ENCODE assay signal across 15 cellular contexts in genomic region chr7:5619419-5620130, GRCh38. TPM values are rescaled to one million over a fixed set of nuclear protein-coding genes. Genes with fewer than 3 reads are reported as not detected.
DNase-seq lines count a peak whose midpoint lies in the region; ATAC-seq and TF ChIP-seq lines count a peak whose summit lies in the region.
"Had no signal": no experiment of that assay in that cellular context is flagged by ENCODE, and none has a peak within 500 bp of the region (broad histone marks: within the 10 kb centered on the region; RNA-seq: fewer than 3 reads in every experiment).

No MANE protein-coding gene starts in this region.

- H3K27me3 Mint-ChIP-seq in GM23338 (ENCODE audit: insufficient read depth, low read depth, poor library complexity) (peaks cover 2% of the 10 kb centered on the region), glutamatergic neuron (ENCODE audit: unreplicated experiment) (peaks cover 7% of the 10 kb centered on the region)
- H3K27me3 Mint-ChIP-seq: CD8-positive, alpha-beta memory T cell had no signal

- H3K4me1 ChIP-seq in GM23338 (ENCODE audit: insufficient read depth) (no peaks in the 10 kb centered on the region), SK-N-SH (ENCODE audit: control insufficient read depth in 1 of 2, insufficient read depth in 2 of 2, low read depth in 1 of 2, low read length in 1 of 2) (peaks cover 0 to 4% of the 10 kb centered on the region in 2 experiments; a peak in 1 of 4 replicates), osteoblast (ENCODE audit: insufficient read depth, low read length) (no peaks in the 10 kb centered on the region)
- H3K4me1 ChIP-seq: A549 had no signal

- CTCF ChIA-PET in SK-N-SH (lab: Yijun Ruan, JAX): interaction anchor here (1.1 to 5.0 kb wide), 3 partner anchors 9 to 75 kb away, joined by 3 to 26 read pairs (median 14); no protein-coding TSS in a partner anchor

- H3K36me3 ChIP-seq in GM23338 (ENCODE audit: insufficient read depth) (no peaks in the 10 kb centered on the region), SK-N-SH (replicated peaks in 1 of 2; ENCODE audit: control insufficient read depth in 1 of 2, insufficient read depth in 2 of 2, low read length in 1 of 2) (peaks cover 30 to 39% of the 10 kb centered on the region in 2 experiments), osteoblast (ENCODE audit: insufficient read depth, low read length) (peaks cover 44% of the 10 kb centered on the region)

- POLR2A ChIA-PET in SK-N-SH (lab: Yijun Ruan, JAX): interaction anchor here (0.7 kb wide), 1 partner anchor 10 kb away, joined by 3 read pairs; no protein-coding TSS in a partner anchor

- no peak for TF ChIP-seq CTCF in GM23338 (conservative IDR thresholded peaks at IDR 0.05; ENCODE audit: low read depth in 2 of 2)
- TF ChIP-seq CTCF in SK-N-SH (IDR thresholded peaks at IDR 0.05): no peak
- no peak for TF ChIP-seq CTCF in glutamatergic neuron (IDR thresholded peaks at IDR 0.05; ENCODE audit: partially characterized antibody, unreplicated experiment)
- no peak for TF ChIP-seq CTCF in osteoblast (IDR thresholded peaks at IDR 0.05; ENCODE audit: extremely low read depth, low read depth, low read length)

- H3K9me3 Mint-ChIP-seq in GM23338 (no peaks in the 10 kb centered on the region), glutamatergic neuron (ENCODE audit: unreplicated experiment) (peaks cover 8% of the 10 kb centered on the region)
- H3K9me3 Mint-ChIP-seq: CD8-positive, alpha-beta memory T cell; H9 had no signal

- H4K20me1 ChIP-seq in GM23338 (replicated peaks; ENCODE audit: insufficient read depth) (no peaks in the 10 kb centered on the region), SK-N-SH (ENCODE audit: insufficient read depth) (no peaks in the 10 kb centered on the region), osteoblast (ENCODE audit: insufficient read depth, low read length) (no peaks in the 10 kb centered on the region)

- no peak for DNase-seq in GM23338 (ENCODE audit: low spot score)
- peak; percentile 47 for DNase-seq in SK-N-SH
- DNase-seq in glutamatergic neuron: no peak
- peak; percentile 85 for DNase-seq in osteoblast (ENCODE audit: insufficient read length, low spot score, missing footprints)
- no peak for DNase-seq in HT-29 (ENCODE audit: low spot score)
- DNase-seq: CD8-positive, alpha-beta memory T cell; DMS79; H9; NCI-H187; NCI-H2227 treated with DMSO at 0.1 percent for 48 hours; NCI-H510A treated with DMSO at 0.1 percent for 48 hours; SHP77 treated with DMSO at 0.1 percent for 48 hours had no signal

- H3K36me3 Mint-ChIP-seq in GM23338 (ENCODE audit: low read depth) (peaks cover 3% of the 10 kb centered on the region; the same call in 1 of the 3 replicates), glutamatergic neuron (ENCODE audit: unreplicated experiment) (no peaks in the 10 kb centered on the region)

- H3K4me2 ChIP-seq in GM23338 (no peak overlapping the region), SK-N-SH (no peak overlapping the region), osteoblast (ENCODE audit: insufficient read depth, low read length) (no peak overlapping the region)
- H3K4me2 ChIP-seq: A549 had no signal

- no peak for TF ChIP-seq RAD21 in SK-N-SH (IDR thresholded peaks at IDR 0.05; ENCODE audit: low read length)

- H3K79me2 ChIP-seq in GM23338 (replicated peaks; ENCODE audit: insufficient read depth): no peaks in the 10 kb centered on the region
- H3K79me2 ChIP-seq in SK-N-SH (ENCODE audit: insufficient read depth): no peaks in the 10 kb centered on the region
- H3K79me2 ChIP-seq in osteoblast (ENCODE audit: insufficient read depth, low read length): no peaks in the 10 kb centered on the region

- no peak overlapping the region for H3K9ac ChIP-seq in SK-N-SH

- H3K9me2 ChIP-seq in GM23338 (ENCODE audit: insufficient read depth): no peaks in the 10 kb centered on the region
- H3K9me2 ChIP-seq in SK-N-SH: no peaks in the 10 kb centered on the region

- H3K27me3 ChIP-seq in GM23338 (ENCODE audit: insufficient read depth) (no peaks in the 10 kb centered on the region), SK-N-SH (ENCODE audit: insufficient read depth) (no peaks in the 10 kb centered on the region), osteoblast (ENCODE audit: insufficient read depth, low read length) (no peaks in the 10 kb centered on the region)

- no peak for ATAC-seq in GM23338
- ATAC-seq in GM18519 (IDR thresholded peaks at IDR 0.05; ENCODE audit: low FRiP score, unreplicated experiment): no peak
- no peak for ATAC-seq in HG03095 (IDR thresholded peaks at IDR 0.05; ENCODE audit: unreplicated experiment)
- ATAC-seq: A549 had no signal

- H2AFZ ChIP-seq in GM23338 (no peak overlapping the region), SK-N-SH (ENCODE audit: low read depth) (no peak overlapping the region), osteoblast (ENCODE audit: low read length) (no peak overlapping the region)

- H3K9me3 ChIP-seq in SK-N-SH (no peaks in the 10 kb centered on the region), osteoblast (ENCODE audit: low read depth, low read length) (no peaks in the 10 kb centered on the region)
- H3K9me3 ChIP-seq: A549 had no signal

- H3F3A ChIP-seq in GM23338 (replicated peaks; ENCODE audit: low read depth) (0 out of 2 replicates have a peak, but pooled peaks cover 11% of the 10 kb centered on the region), SK-N-SH (replicated peaks; ENCODE audit: insufficient read depth) (peaks cover 10% of the 10 kb centered on the region)

- H3K4me3 Mint-ChIP-seq in GM23338: no peak overlapping the region
- H3K4me3 Mint-ChIP-seq in glutamatergic neuron (ENCODE audit: unreplicated experiment): peak overlapping the region; percentile 30
- H3K4me3 Mint-ChIP-seq: CD8-positive, alpha-beta memory T cell; H9 had no signal

- H3K4me1 Mint-ChIP-seq in GM23338: peaks cover 3% of the 10 kb centered on the region; the same call in 1 of the 3 replicates
- peaks cover 14% of the 10 kb centered on the region for H3K4me1 Mint-ChIP-seq in glutamatergic neuron (ENCODE audit: low read depth, unreplicated experiment)
- H3K4me1 Mint-ChIP-seq: CD8-positive, alpha-beta memory T cell had no signal

- H3K4me3 ChIP-seq in GM23338: no peak overlapping the region
- no peak overlapping the region for H3K4me3 ChIP-seq in SK-N-SH (ENCODE audit: low read depth in 2 of 2, low read length in 1 of 2)
- no peak overlapping the region for H3K4me3 ChIP-seq in osteoblast (ENCODE audit: insufficient read depth, low read length)
- H3K4me3 ChIP-seq: A549 had no signal

- H3K27ac ChIP-seq in GM23338 (ENCODE audit: low read depth) (peak overlapping the region; percentile 76; the same call in 1 of the 2 replicates), SK-N-SH (ENCODE audit: low read depth in 2 of 2, low read length in 1 of 2) (no peak overlapping the region; a peak in 1 of 4 replicates), osteoblast (ENCODE audit: low read depth, low read length) (no peak overlapping the region)
- H3K27ac ChIP-seq: A549 had no signal

- H3K27ac Mint-ChIP-seq in GM23338: peak overlapping the region; percentile 81; the same call in 1 of the 2 replicates
- H3K27ac Mint-ChIP-seq in glutamatergic neuron (ENCODE audit: unreplicated experiment): peak overlapping the region; percentile 84

- no peak for TF ChIP-seq EP300 in SK-N-SH (IDR thresholded peaks at IDR 0.05; ENCODE audit: borderline replicate concordance in 1 of 2, low read depth in 1 of 2, low read length in 1 of 2)

- WGBS in SK-N-SH (ENCODE audit: low lambda C conversion rate): 94% methylated on average over 16 of the region's 17 CpGs

TF ChIP-seq in GM23338, 12 proteins besides CTCF, POLR2A, EP300 and RAD21 (continues in another document):
- TF ChIP-seq POLR2AphosphoS5 (IDR thresholded peaks at IDR 0.05; ENCODE audit: low read depth) (no peak), STAT1 (IDR thresholded peaks at IDR 0.05; ENCODE audit: unreplicated experiment) (no peak), ZNF114 (CRISPR knock-in tag; IDR thresholded peaks at IDR 0.05) (no peak), ZNF331 (CRISPR knock-in tag; IDR thresholded peaks at IDR 0.05; ENCODE audit: low read depth) (no peak), CREB1 (CRISPR knock-in tag; IDR thresholded peaks at IDR 0.05; ENCODE audit: low read depth) (no peak), ETS1 (IDR thresholded peaks at IDR 0.05) (no peak), JUNB (IDR thresholded peaks at IDR 0.05; ENCODE audit: unreplicated experiment) (no peak)

TF ChIP-seq in SK-N-SH, 30 proteins besides CTCF, POLR2A, EP300 and RAD21:
- TF ChIP-seq NFIC (IDR thresholded peaks at IDR 0.05; ENCODE audit: borderline replicate concordance) (no peak), JUND (IDR thresholded peaks at IDR 0.05) (no peak), TCF12 (IDR thresholded peaks at IDR 0.05) (no peak), EZH2phosphoT487 (IDR thresholded peaks at IDR 0.05; ENCODE audit: borderline replicate concordance, low read depth) (no peak), CHD2 (IDR thresholded peaks at IDR 0.05; ENCODE audit: low read length, partially characterized antibody) (no peak), MAX (IDR thresholded peaks at IDR 0.05; ENCODE audit: low read depth) (no peak), POLR2AphosphoS5 (IDR thresholded peaks at IDR 0.05; ENCODE audit: low read depth, low read length) (no peak), GATA2 (CRISPR knock-in tag; IDR thresholded peaks at IDR 0.05) (no peak), USF2 (IDR thresholded peaks at IDR 0.05; ENCODE audit: borderline replicate concordance, low read depth, low read length) (no peak), FOSL2 (IDR thresholded peaks at IDR 0.05; ENCODE audit: borderline replicate concordance, low read depth) (no peak)

RNA-seq across cellular contexts. Expression of gene FSCN1, which starts 27.0 kb away (rescaled TPM):
- 654 and 734 TPM in 2 replicates for total RNA-seq in GM23338 (2014; rRNA removed; shearing (Covaris generic))
- polyA plus RNA-seq in GM23338 (2016; fragmentation: Nextera tagmentation; extraction: Ambion mirVana) (135 and 146 TPM in 2 replicates), SK-N-SH (2012; rRNA removed) (222 and 287 TPM in 2 replicates)
- 108 and 201 TPM in 2 replicates for polyA plus RNA-seq in SK-N-SH (2012; cell fraction: cytosol; rRNA removed)
- polyA plus RNA-seq in SK-N-SH (2012; cell fraction: nucleus; rRNA removed): 255 and 304 TPM in 2 replicates
- total RNA-seq in glutamatergic neuron (ENCODE audit: unreplicated experiment) (749 TPM), osteoblast (163 and 182 TPM in 2 replicates)
- 2.0 and 3.8 TPM in 2 replicates for total RNA-seq in HT-29 (2014; rRNA removed; shearing (Covaris generic))

Comparison
In these comparisons a context has a peak if more than half of its experiments do, and no peak if none do; other contexts are left out.
1. DNase-seq: peak in SK-N-SH (single experiment) and osteoblast (single experiment); none in GM23338 (single experiment), glutamatergic neuron (single experiment) and HT-29 (single experiment).
2. RNA of gene FSCN1, which starts 27.0 kb away (total RNA-seq): 749 TPM in glutamatergic neuron (single experiment), 654 to 734 TPM in GM23338 and 163 to 182 TPM in osteoblast; 2.0 to 3.8 TPM in HT-29; every median in the first group is over 10 times any median in the second.